Comparison of ENCODE assay signal across 8 cellular contexts in genomic region chr2:15939854-15940660, GRCh38. TPM values are rescaled to one million over a fixed set of nuclear protein-coding genes. Genes with fewer than 3 reads are reported as not detected.
DNase-seq lines count a peak whose midpoint lies in the region; ATAC-seq and TF ChIP-seq lines count a peak whose summit lies in the region.

TSS of gene MYCN (plus strand) at chr2:15940550. CDS start at chr2:15942065, 1,515 bp downstream.

- H3K27me3 Mint-ChIP-seq in T-cell: peaks cover 43 to 63% of the 10 kb centered on the region in 2 donors

- H3K27ac ChIP-seq in cingulate gyrus (ENCODE audit: low read depth, low read length) (peak within 1 kb of the TSS; percentile 47), layer of hippocampus (ENCODE audit: low read depth, low read length) (peak within 1 kb of the TSS; percentile 38), spleen (no peak within 1 kb of the TSS)

- no peaks in the 10 kb centered on the region for H3K9me3 ChIP-seq in Loucy (ENCODE audit: insufficient read depth, low read depth, low read length)
- no peaks in the 10 kb centered on the region for H3K9me3 ChIP-seq in spleen

- H3K36me3 ChIP-seq in Loucy (ENCODE audit: insufficient read depth, low read length) (peaks cover 19% of the 10 kb centered on the region; the same call in 1 of the 2 replicates), spleen (no peaks in the 10 kb centered on the region)

- ATAC-seq in GM18867 (IDR thresholded peaks at IDR 0.05; ENCODE audit: unreplicated experiment) (peak; percentile 7), T-cell (replicated peaks in 1 of 4) (peak in 2 of 4 experiments; percentile 9 to 10)

- intact Hi-C loops in spleen (cut with DNase I; ENCODE audit: low total_unique reads): loop anchor here (5.0 to 10.0 kb wide), 3 partner anchors 303 to 565 kb away; no protein-coding TSS in a partner anchor

- peaks cover 9% of the 10 kb centered on the region for H3K4me1 ChIP-seq in Loucy (ENCODE audit: insufficient read depth, low read length, poor library complexity, severe bottlenecking)
- peaks cover 36 to 57% (median 45%) of the 10 kb centered on the region in 6 donors for H3K4me1 ChIP-seq in spleen

- peaks cover 27% of the 10 kb centered on the region for H4K20me1 ChIP-seq in Loucy (ENCODE audit: insufficient read depth, low read length, poor library complexity, severe bottlenecking)

- POLR2A ChIA-PET in T-cell (lab: Charles Lee): no interaction called here

- no peaks in the 10 kb centered on the region for H3K9me3 Mint-ChIP-seq in T-cell

- H3K4me1 Mint-ChIP-seq in T-cell: peaks cover 28 to 39% (median 38%) of the 10 kb centered on the region in 3 donors

- H3K36me3 Mint-ChIP-seq in T-cell: no peaks in the 10 kb centered on the region

- H3F3A ChIP-seq in Loucy (ENCODE audit: low read depth): no peaks in the 10 kb centered on the region

- DNase-seq in 8988T (peak; percentile 54), T-cell (peak in 14 of 34 experiments; percentile 6 to 86 (median 24)), spleen (no peak), COLO829 (ENCODE audit: low spot score) (no peak)

- no peak within 1 kb of the TSS for H3K27ac Mint-ChIP-seq in T-cell

- peak within 1 kb of the TSS; percentile 55 to 88 (median 56) for H3K4me3 Mint-ChIP-seq in T-cell

- H2AFZ ChIP-seq in Loucy (ENCODE audit: low read length): peak within 1 kb of the TSS; percentile 69

- H3K4me3 ChIP-seq in Loucy (ENCODE audit: low read length, poor library complexity, severe bottlenecking): peak within 1 kb of the TSS; percentile 85
- peak within 1 kb of the TSS; percentile 16 to 64 (median 39) for H3K4me3 ChIP-seq in spleen

- 0 to 2% (median 1%) methylated on average over 46 to 47 of the region's 47 CpGs for WGBS in spleen, 5 donors

- H3K79me2 ChIP-seq in Loucy (ENCODE audit: insufficient read depth, low read length): peaks cover 46% of the 10 kb centered on the region

- CTCF ChIA-PET in T-cell (lab: Charles Lee): interaction anchor here (0.6 to 1.6 kb wide), 7 partner anchors 25 to 669 kb away, joined by 3 to 9 read pairs (median 5); no protein-coding TSS in a partner anchor

- TF ChIP-seq POLR2A in spleen (IDR thresholded peaks at IDR 0.05): no peak

- peak within 1 kb of the TSS; percentile 70 for H3K4me2 ChIP-seq in Loucy (ENCODE audit: low read depth, low read length, poor library complexity, severe bottlenecking)

- TF ChIP-seq CTCF in Loucy (conservative IDR thresholded peaks at IDR 0.05; ENCODE audit: low read length) (no peak; the same call in none of the 2 replicates), spleen (IDR thresholded peaks at IDR 0.05 in 8 of 11, conservative IDR thresholded peaks at IDR 0.05 in 3 of 11) (peak in 1 of 11 experiments; percentile 66)

- H3K9me2 ChIP-seq in Loucy (replicated peaks; ENCODE audit: low read depth, low read length): no peaks in the 10 kb centered on the region

- H3K27me3 ChIP-seq in Loucy (ENCODE audit: insufficient read depth, low read length, poor library complexity, severe bottlenecking): peaks cover 8% of the 10 kb centered on the region
- H3K27me3 ChIP-seq in layer of hippocampus (ENCODE audit: control insufficient read depth, insufficient read depth, low read length): peaks cover 2% of the 10 kb centered on the region
- H3K27me3 ChIP-seq in spleen (replicated peaks in 1 of 7): peaks cover 0 to 78% (median 40%) of the 10 kb centered on the region in 7 donors

- peak within 1 kb of the TSS; percentile 93 for H3K9ac ChIP-seq in Loucy (ENCODE audit: low read depth, low read length, poor library complexity, severe bottlenecking)

RNA-seq across cellular contexts. Expression of gene MYCN, which starts in this region (rescaled TPM):
- total RNA-seq in T-cell (1 to 10 TPM in 3 of 5 donors, under 1 TPM in 2; 0.25 to 1.5 (median 1.3) TPM), spleen (1 to 10 TPM in 1 of 7 donors, under 1 TPM in 4, not detected in 2; 0.29 to 1.3 (median 0.58) TPM)
- polyA plus RNA-seq in spleen: under 1 TPM; 0.03 to 0.16 (median 0.15) TPM

Comparison
In these comparisons a context has a peak if more than half of its experiments do, and no peak if none do; other contexts are left out.
1. H3K27ac ChIP-seq: peak in cingulate gyrus (single experiment) and layer of hippocampus (single experiment); none in spleen (0 of 8).